In genomic region chr3:184250167-184250828, GRCh38 we compare ENCODE assay signal across 8 cellular contexts. TPM values are rescaled to one million over a fixed set of nuclear protein-coding genes. Genes with fewer than 3 reads are reported as not detected.
A peak's percentile ranks its signal among the peaks of the same experiment; 100 is the strongest.
DNase-seq lines count a peak whose midpoint lies in the region; ATAC-seq and TF ChIP-seq lines count a peak whose summit lies in the region.

No MANE protein-coding gene starts in this region.

- peak; percentile 97 for TF ChIP-seq CTCF in GM12872 (IDR thresholded peaks at IDR 0.05; ENCODE audit: insufficient read depth, low read depth, low read length)
- TF ChIP-seq CTCF in SU-DHL-6 (IDR thresholded peaks at IDR 0.05; ENCODE audit: insufficient read depth, low read length, poor library complexity, severe bottlenecking), result peak; percentile 86
- TF ChIP-seq CTCF in adrenal gland (IDR thresholded peaks at IDR 0.05), result peak; percentile 76 to 93 (median 85)
- TF ChIP-seq CTCF in right atrium auricular region (IDR thresholded peaks at IDR 0.05), result peak; percentile 86 to 95
- peak; percentile 73 to 81 (median 77) for TF ChIP-seq CTCF in uterus (IDR thresholded peaks at IDR 0.05)

- peak; percentile 68 for ATAC-seq in HG02798 (IDR thresholded peaks at IDR 0.05; ENCODE audit: poor library complexity, unreplicated experiment)

- H3K27ac ChIP-seq in SU-DHL-6 (ENCODE audit: low read depth, low read length), result peak overlapping the region; percentile 46
- H3K27ac ChIP-seq in adrenal gland, result peak overlapping the region in 4 of 5 donors; percentile 22 to 86 (median 55)
- H3K27ac ChIP-seq in right atrium auricular region, result peak overlapping the region; percentile 63 to 86
- peak overlapping the region in 1 of 2 donors; percentile 64 for H3K27ac ChIP-seq in uterus

- DNase-seq in NCI-H128 (lab: John Stamatoyannopoulos, UW; ENCODE audit: unreplicated experiment) (peak; percentile 97), adrenal gland (peak; percentile 88 to 97 (median 93)), right atrium auricular region (ENCODE audit: low spot score) (peak; percentile 90), pulmonary artery endothelial cell (ENCODE audit: low read depth, low spot score) (peak; percentile 64), uterus (peak; percentile 75 to 80)

- peak overlapping the region; percentile 82 for H3K4me2 ChIP-seq in SU-DHL-6 (ENCODE audit: low read depth, low read length, poor library complexity, severe bottlenecking)

- WGBS in adrenal gland, 4 donors, result 14 to 16% (median 14%) methylated on average over 16 to 20 of the region's 20 CpGs

- peak overlapping the region; percentile 94 for H3K9ac ChIP-seq in SU-DHL-6 (ENCODE audit: low read length)

- no peaks in the 10 kb centered on the region for H3K9me2 ChIP-seq in SU-DHL-6 (replicated peaks; ENCODE audit: insufficient read depth, low read length)

- no peaks in the 10 kb centered on the region for H3K36me3 ChIP-seq in SU-DHL-6 (ENCODE audit: low read length)
- peaks cover 0 to 4% of the 10 kb centered on the region in 2 donors for H3K36me3 ChIP-seq in adrenal gland (replicated peaks in 1 of 2)
- H3K36me3 ChIP-seq in right atrium auricular region, result peaks cover 4% of the 10 kb centered on the region
- no peaks in the 10 kb centered on the region for H3K36me3 ChIP-seq in uterus

- no peaks in the 10 kb centered on the region for H4K20me1 ChIP-seq in SU-DHL-6 (ENCODE audit: low read depth, low read length)

- H2AFZ ChIP-seq in SU-DHL-6 (ENCODE audit: low read depth, low read length, severe bottlenecking), result peak overlapping the region; percentile 98

- no peaks in the 10 kb centered on the region for H3K27me3 ChIP-seq in SU-DHL-6 (ENCODE audit: low read length)
- no peaks in the 10 kb centered on the region for H3K27me3 ChIP-seq in adrenal gland
- no peaks in the 10 kb centered on the region for H3K27me3 ChIP-seq in right atrium auricular region
- H3K27me3 ChIP-seq in uterus, result no peaks in the 10 kb centered on the region

- H3K4me1 ChIP-seq in adrenal gland (replicated peaks in 1 of 2) (peaks cover 4 to 15% of the 10 kb centered on the region in 2 donors), right atrium auricular region (peaks cover 0 to 14% of the 10 kb centered on the region in 2 donors), uterus (no peaks in the 10 kb centered on the region)

- H3K9me3 ChIP-seq in SU-DHL-6 (ENCODE audit: insufficient read depth, low read length) (no peaks in the 10 kb centered on the region), adrenal gland (replicated peaks in 1 of 3) (no peaks in the 10 kb centered on the region), right atrium auricular region (no peaks in the 10 kb centered on the region), uterus (no peaks in the 10 kb centered on the region)

- peaks cover 22% of the 10 kb centered on the region for H3K79me2 ChIP-seq in SU-DHL-6 (ENCODE audit: insufficient read depth, low read length)

- TF ChIP-seq POLR2A in adrenal gland (IDR thresholded peaks at IDR 0.05) (no peak), uterus (IDR thresholded peaks at IDR 0.05) (no peak)

- intact Hi-C loops in adrenal gland (cut with DNase I) (no loop called here), uterus (cut with DNase I; ENCODE audit: low total_unique reads) (no loop called here)

- 0 out of 2 replicates have a peak, but pooled peaks cover 4% of the 10 kb centered on the region for H3F3A ChIP-seq in SU-DHL-6 (ENCODE audit: insufficient read depth)

- peak overlapping the region; percentile 64 for H3K4me3 ChIP-seq in SU-DHL-6 (ENCODE audit: insufficient read depth, low read length, poor library complexity, severe bottlenecking)
- peak overlapping the region in 3 of 4 donors; percentile 52 to 82 (median 76) for H3K4me3 ChIP-seq in adrenal gland
- peak overlapping the region; percentile 87 to 93 for H3K4me3 ChIP-seq in right atrium auricular region
- peak overlapping the region; percentile 76 to 97 for H3K4me3 ChIP-seq in uterus

RNA-seq across cellular contexts. Expression of gene EEF1AKMT4, which starts 0.8 kb away (rescaled TPM):
- total RNA-seq in adrenal gland (1 to 10 TPM; 2.7 to 8.3 (median 4.1) TPM), right atrium auricular region (1 to 10 TPM; 2.1 TPM), pulmonary artery endothelial cell (4.3 and 4.7 TPM in 2 replicates), uterus (1 to 10 TPM in 3 of 4 donors, under 1 TPM in 1; 0.51 to 4.7 (median 2.2) TPM)
- polyA plus RNA-seq in adrenal gland, result 1 to 10 TPM; 1.8 to 6.6 (median 2.5) TPM

RNA-seq across cellular contexts. Expression of gene ALG3, which starts 1.5 kb away (rescaled TPM):
- 100 to 1,000 TPM in 1 of 8 donors, 10 to 100 TPM in 7; 38.3 to 107 (median 64.0) TPM for total RNA-seq in adrenal gland
- polyA plus RNA-seq in adrenal gland, result 10 to 100 TPM; 32.8 to 71.4 (median 42.3) TPM
- 10 to 100 TPM; 50.6 to 50.8 TPM for total RNA-seq in right atrium auricular region
- total RNA-seq in pulmonary artery endothelial cell, result 23.6 and 25.7 TPM in 2 replicates
- 10 to 100 TPM; 16.5 to 77.1 (median 53.1) TPM for total RNA-seq in uterus

RNA-seq across cellular contexts. Expression of gene CAMK2N2, which starts 11.1 kb away (rescaled TPM):
- 10 to 100 TPM in 2 of 8 donors, 1 to 10 TPM in 3, under 1 TPM in 1, not detected in 2; 0.47 to 39.3 (median 5.7) TPM for total RNA-seq in adrenal gland
- 10 to 100 TPM in 2 of 3 donors, 1 to 10 TPM in 1; 6.1 to 24.2 (median 12.4) TPM for polyA plus RNA-seq in adrenal gland
- not detected for total RNA-seq in right atrium auricular region
- total RNA-seq in pulmonary artery endothelial cell, result 0.07 TPM in 1 of 2 replicates, not detected in the other
- total RNA-seq in uterus, result not detected

RNA-seq across cellular contexts. Expression of gene VWA5B2, which starts 20.9 kb away (rescaled TPM):
- total RNA-seq in adrenal gland, result 100 to 1,000 TPM in 3 of 8 donors, 10 to 100 TPM in 5; 12.2 to 140 (median 65.8) TPM
- 1,000 to 10,000 TPM in 1 of 3 donors, 100 to 1,000 TPM in 1, 10 to 100 TPM in 1; 29.8 to 1,120 (median 268) TPM for polyA plus RNA-seq in adrenal gland
- not detected for total RNA-seq in right atrium auricular region
- not detected in 2 replicates for total RNA-seq in pulmonary artery endothelial cell
- under 1 TPM in 1 of 4 donors, not detected in 3; 0.35 TPM for total RNA-seq in uterus

RNA-seq across cellular contexts. Expression of gene ECE2, which starts 25.5 kb away (rescaled TPM):
- total RNA-seq in adrenal gland (1 to 10 TPM in 3 of 8 donors, under 1 TPM in 1, not detected in 4; 0.27 to 9.3 (median 5.8) TPM), right atrium auricular region (1 to 10 TPM in 1 of 2 donors, not detected in 1; 1.6 TPM), pulmonary artery endothelial cell (not detected in 2 replicates), uterus (not detected)
- polyA plus RNA-seq in adrenal gland, result 10 to 100 TPM in 1 of 3 donors, 1 to 10 TPM in 2; 3.0 to 15.2 (median 8.2) TPM
